In the genomic region with DNA sequence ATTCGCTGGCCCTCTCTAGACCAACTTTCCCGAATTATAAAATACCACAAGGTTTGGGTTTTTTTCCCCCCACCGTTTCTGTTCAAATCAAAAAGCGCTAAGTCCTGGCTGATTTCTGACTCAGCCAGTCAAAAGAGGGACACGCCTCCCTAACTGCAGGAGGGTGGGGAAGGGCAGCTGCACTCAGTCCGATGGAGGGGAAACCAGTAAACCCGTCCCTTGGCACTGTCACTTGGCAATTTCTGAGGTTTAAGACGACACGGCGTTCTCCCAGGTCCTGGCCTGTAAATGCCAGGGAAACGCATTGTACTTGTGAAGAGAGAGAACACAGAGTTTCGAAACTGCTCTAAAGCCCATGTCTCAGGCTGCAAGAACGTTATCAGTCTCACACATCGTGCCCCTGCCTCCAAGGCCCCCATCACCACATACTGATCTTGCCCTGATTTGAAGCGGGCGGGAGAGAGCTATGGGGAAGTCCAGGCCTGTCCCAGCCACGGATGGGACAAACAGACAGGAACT, we compare ENCODE assay signal across 8 cellular contexts. TPM values are rescaled to one million over a fixed set of nuclear protein-coding genes. Genes with fewer than 3 reads are reported as not detected.
A peak's percentile ranks its signal among the peaks of the same experiment; 100 is the strongest.
DNase-seq lines count a peak whose midpoint lies in the region; ATAC-seq and TF ChIP-seq lines count a peak whose summit lies in the region.

No MANE protein-coding gene starts in this region.

- ATAC-seq in Panc1 (peak; percentile 81), GM18861 (IDR thresholded peaks at IDR 0.05; ENCODE audit: unreplicated experiment) (no peak), GM21576 (IDR thresholded peaks at IDR 0.05; ENCODE audit: unreplicated experiment) (no peak), HG02798 (IDR thresholded peaks at IDR 0.05; ENCODE audit: poor library complexity, unreplicated experiment) (no peak)

- no peak for TF ChIP-seq CTCF in Panc1 (IDR thresholded peaks at IDR 0.05)
- TF ChIP-seq CTCF in foreskin fibroblast (IDR thresholded peaks at IDR 0.05; ENCODE audit: low read depth, low read length), result no peak

- H3K4me3 ChIP-seq in Panc1 (ENCODE audit: low read depth in 2 of 2, low read length in 2 of 2) (peak overlapping the region; percentile 8 to 37; a peak in 3 of 4 replicates), foreskin fibroblast (ENCODE audit: low read depth in 1 of 2, low read length in 2 of 2) (peak overlapping the region; percentile 44 to 50)

- peaks cover 15% of the 10 kb centered on the region for H3K4me1 ChIP-seq in Panc1 (ENCODE audit: control insufficient read depth, insufficient read depth, low read length)

- DNase-seq in Daoy (ENCODE audit: low read depth) (peak; percentile 85), Panc1 (ENCODE audit: low read depth, low spot score) (no peak), foreskin fibroblast (peak; percentile 78 to 89), renal cortical epithelial cell (ENCODE audit: low read depth) (peak; percentile 79)
- no peak for DNase-seq in stimulated activated naive CD4-positive, alpha-beta T cell (lab: John Stamatoyannopoulos, UW)

- intact Hi-C loops in Panc1 (cut with micrococcal nuclease; ENCODE audit: unreplicated experiment), result no loop called here

- in situ Hi-C loops in Panc1 (cut with HindIII; ENCODE audit: low pct_unique_long_range_greater_than_20kb, low sequenced_read_pairs), result no loop called here

- H3K9me3 ChIP-seq in Panc1 (ENCODE audit: control insufficient read depth, insufficient read depth, low read depth, low read length), result no peaks in the 10 kb centered on the region

- H3K36me3 ChIP-seq in Panc1 (ENCODE audit: control insufficient read depth, insufficient read depth, low read length), result no peaks in the 10 kb centered on the region

- BruUV-seq in Panc1 (replicated peaks; lab: Mats Ljungman, UMichigan), result no TSS peak

- POLR2A ChIA-PET in Panc1 (lab: Charles Lee), result no interaction called here

- peak overlapping the region; percentile 63 for H3K27ac ChIP-seq in Panc1 (ENCODE audit: low read length)

- CTCF ChIA-PET in Panc1 (lab: Charles Lee), result no interaction called here

- H3K27me3 ChIP-seq in Panc1 (ENCODE audit: control insufficient read depth, insufficient read depth, low read length), result no peaks in the 10 kb centered on the region

RNA-seq across cellular contexts. Expression of gene ZFHX3, which starts 57.9 kb away (rescaled TPM):
- total RNA-seq in Daoy (2014; rRNA removed; shearing (Covaris generic)), result 1.5 and 2.0 TPM in 2 replicates
- total RNA-seq in Panc1 (2021; ENCODE audit: unreplicated experiment) (7.1 TPM), renal cortical epithelial cell (4.5 and 14.2 TPM in 2 replicates)
- polyA plus RNA-seq in Panc1 (2012; ENCODE audit: insufficient read length), result 3.0 TPM

Comparison
In these comparisons a context has a peak if more than half of its experiments do, and no peak if none do; other contexts are left out.
1. DNase-seq: peak in Daoy (single experiment), foreskin fibroblast (2 of 2) and renal cortical epithelial cell (single experiment); none in Panc1 (single experiment) and stimulated activated naive CD4-positive, alpha-beta T cell (0 of 6).